ENCODE assay signal across 18 cellular contexts in the genomic region with DNA sequence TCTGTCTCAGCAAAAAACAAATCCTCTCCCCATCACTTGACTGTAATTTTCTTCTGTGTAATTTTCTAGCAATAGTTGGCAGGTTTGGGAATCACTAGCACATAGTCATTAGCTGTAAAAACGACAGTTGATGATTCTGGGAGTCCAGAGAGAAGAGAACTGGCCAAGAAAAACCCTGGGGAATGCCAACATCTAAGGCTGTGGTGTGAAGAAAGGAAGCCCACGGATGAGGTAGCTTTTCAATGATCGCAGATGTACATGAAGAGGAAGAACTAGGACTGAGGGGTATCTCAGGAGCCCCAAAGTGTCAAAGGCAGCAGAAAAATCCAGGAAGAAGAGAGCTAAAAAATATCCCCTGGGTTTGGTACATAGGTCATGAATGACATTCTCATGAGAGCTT.
"Had no signal": no experiment of that assay in that cellular context is flagged by ENCODE, and none has a peak within 500 bp of the region (broad histone marks: within the 10 kb centered on the region; RNA-seq: fewer than 3 reads in every experiment).

No MANE protein-coding gene starts in this region.

- H3K36me3 ChIP-seq: brain microvascular endothelial cell, gastroesophageal sphincter, left ventricle myocardium inferior, sigmoid colon, suprapubic skin, upper lobe of left lung had no signal

- H3K27me3 Mint-ChIP-seq: activated CD4-positive, alpha-beta memory T cell treated with anti-CD3 and anti-CD28 coated beads, Interleukin-2, amount 10 ng/mL, durations not matched to agents 7 days and 5 days; T-helper 17 cell had no signal

- H3K27ac ChIP-seq: brain microvascular endothelial cell, epithelial cell of prostate, gastroesophageal sphincter, left ventricle myocardium inferior, sigmoid colon, suprapubic skin, upper lobe of left lung had no signal

- H3K4me3 Mint-ChIP-seq: activated B cell treated with CpG ODN at 0.5 μM for 24 hours; activated CD4-positive, alpha-beta memory T cell treated with anti-CD3 and anti-CD28 coated beads, Interleukin-2, amount 10 ng/mL, durations not matched to agents 7 days and 5 days; nephron progenitor cell; T-helper 17 cell had no signal

- FAIRE-seq: kidney had no signal

- H3K9me3 Mint-ChIP-seq: activated B cell treated with CpG ODN at 0.5 μM for 24 hours; activated CD4-positive, alpha-beta memory T cell treated with anti-CD3 and anti-CD28 coated beads, Interleukin-2, amount 10 ng/mL, durations not matched to agents 7 days and 5 days had no signal

- H3K27ac Mint-ChIP-seq: activated B cell treated with CpG ODN at 0.5 μM for 24 hours; activated CD4-positive, alpha-beta memory T cell treated with anti-CD3 and anti-CD28 coated beads, Interleukin-2, amount 10 ng/mL, durations not matched to agents 7 days and 5 days; nephron progenitor cell; T-helper 17 cell had no signal

- H3K4me1 ChIP-seq: gastroesophageal sphincter, left ventricle myocardium inferior, sigmoid colon, upper lobe of left lung had no signal

- ATAC-seq: gastroesophageal sphincter, T-helper 17 cell had no signal

- H3K27me3 ChIP-seq: brain microvascular endothelial cell, gastroesophageal sphincter, sigmoid colon, suprapubic skin, upper lobe of left lung had no signal

- H3K9me3 ChIP-seq: gastroesophageal sphincter, suprapubic skin, upper lobe of left lung had no signal

- DNase-seq: activated B cell treated with CpG ODN at 0.5 μM for 24 hours; activated CD4-positive, alpha-beta memory T cell treated with anti-CD3 and anti-CD28 coated beads, Interleukin-2, amount 10 ng/mL, durations not matched to agents 7 days and 5 days; activated naive CD4-positive, alpha-beta T cell; activated T-cell treated with anti-CD3 and anti-CD28 coated beads, Interleukin-2, amount 50 U/mL, for 48 hours; brain microvascular endothelial cell; effector memory CD4-positive, alpha-beta T cell; kidney; left ventricle myocardium inferior; mesendoderm; nephron progenitor cell; sigmoid colon; stimulated activated CD4-positive, alpha-beta T cell treated with anti-CD3 and anti-CD28 coated beads, Interleukin-2, amount 100 ng/mL, for 24 hours; stimulated activated naive CD4-positive, alpha-beta T cell; T-helper 17 cell; upper lobe of left lung had no signal

- H3K4me1 Mint-ChIP-seq: activated B cell treated with CpG ODN at 0.5 μM for 24 hours had no signal

- H3K4me3 ChIP-seq: gastroesophageal sphincter, left ventricle myocardium inferior, sigmoid colon, suprapubic skin, upper lobe of left lung had no signal
